12 cellular contexts compared by ENCODE assay signal in genomic region chr7:11332186-11332864, GRCh38.
A peak's percentile ranks its signal among the peaks of the same experiment; 100 is the strongest.
DNase-seq lines count a peak whose midpoint lies in the region; ATAC-seq and TF ChIP-seq lines count a peak whose summit lies in the region.
"Had no signal": no experiment of that assay in that cellular context is flagged by ENCODE, and none has a peak within 500 bp of the region (broad histone marks: within the 10 kb centered on the region; RNA-seq: fewer than 3 reads in every experiment).

No MANE protein-coding gene starts in this region.

- ATAC-seq in GM18520 (IDR thresholded peaks at IDR 0.05; ENCODE audit: unreplicated experiment) (peak; percentile 92), GM19467 (IDR thresholded peaks at IDR 0.05; ENCODE audit: unreplicated experiment) (peak; percentile 85), HG02938 (IDR thresholded peaks at IDR 0.05; ENCODE audit: unreplicated experiment) (peak; percentile 95), HG03575 (IDR thresholded peaks at IDR 0.05; ENCODE audit: extremely low read depth, insufficient number of reproducible peaks, low FRiP score, unreplicated experiment) (peak; percentile 98), omental fat pad (ENCODE audit: low FRiP score) (no peak)
- ATAC-seq: activated naive CD8-positive, alpha-beta T cell treated with anti-CD3 and anti-CD28 coated beads, Interleukin-2, amount 50 U/mL, for 24 hours had no signal

- H3K4me1 ChIP-seq in testis: no peaks in the 10 kb centered on the region

- intact Hi-C loops in testis (cut with DNase I; ENCODE audit: low total_unique reads): no loop called here

- 88 to 94% methylated on average over 4 of the region's 4 CpGs for WGBS in testis, 2 donors

- H3K27me3 ChIP-seq in testis: no peaks in the 10 kb centered on the region

- no peaks in the 10 kb centered on the region for H3K36me3 ChIP-seq in testis (ENCODE audit: low read depth, missing control alignments)

- H3K4me3 ChIP-seq in testis: no peak overlapping the region
- H3K4me3 ChIP-seq: lung had no signal

- no peaks in the 10 kb centered on the region for H3K9me3 ChIP-seq in testis

- TF ChIP-seq POLR2A in testis (IDR thresholded peaks at IDR 0.05): no peak

- H3K27ac ChIP-seq in testis: no peak overlapping the region

- DNase-seq in testis (no peak), HuH-7.5 (ENCODE audit: low spot score) (no peak), omental fat pad (ENCODE audit: low spot score) (no peak), T-helper 9 cell (no peak)
- DNase-seq: activated naive CD8-positive, alpha-beta T cell treated with anti-CD3 and anti-CD28 coated beads, Interleukin-2, amount 50 U/mL, for 24 hours; NCI-H446; Right ventricle myocardium superior had no signal

- no peak for TF ChIP-seq CTCF in testis (IDR thresholded peaks at IDR 0.05)
- no peak for TF ChIP-seq CTCF in omental fat pad (IDR thresholded peaks at IDR 0.05)
